In genomic region chr10:10092581-10092980, GRCh38 we compare ENCODE assay signal across 15 cellular contexts.
DNase-seq lines count a peak whose midpoint lies in the region; ATAC-seq and TF ChIP-seq lines count a peak whose summit lies in the region.
"Had no signal": no experiment of that assay in that cellular context is flagged by ENCODE, and none has a peak within 500 bp of the region (broad histone marks: within the 10 kb centered on the region; RNA-seq: fewer than 3 reads in every experiment).

No MANE protein-coding gene starts in this region.

- H3K27me3 ChIP-seq in RWPE2 (ENCODE audit: insufficient read depth, poor library complexity, severe bottlenecking): no peaks in the 10 kb centered on the region
- H3K27me3 ChIP-seq: heart right ventricle had no signal

- peaks cover 5% of the 10 kb centered on the region for H3K4me1 ChIP-seq in RWPE2 (ENCODE audit: insufficient read depth, poor library complexity, severe bottlenecking)

- peak; percentile 55 for ATAC-seq in RWPE2 (ENCODE audit: low read depth)
- ATAC-seq in HG03432 (IDR thresholded peaks at IDR 0.05; ENCODE audit: unreplicated experiment): no peak
- no peak for ATAC-seq in HG03097 (IDR thresholded peaks at IDR 0.05; ENCODE audit: low FRiP score, unreplicated experiment)

- H3K36me3 ChIP-seq in RWPE2 (ENCODE audit: low read depth): no peaks in the 10 kb centered on the region
- H3K36me3 ChIP-seq: heart right ventricle had no signal

- in situ Hi-C loops in Caki2 (cut with HindIII; ENCODE audit: low pct_unique_long_range_greater_than_20kb, low sequenced_read_pairs): no loop called here

- H3K4me3 ChIP-seq in RWPE2 (ENCODE audit: severe bottlenecking) (no peak overlapping the region), fibroblast of villous mesenchyme (ENCODE audit: low read depth, low read length) (no peak overlapping the region)
- H3K4me3 ChIP-seq: heart right ventricle had no signal

- H3K9me3 ChIP-seq in RWPE2 (ENCODE audit: severe bottlenecking): no peaks in the 10 kb centered on the region
- H3K9me3 ChIP-seq: heart right ventricle had no signal

- H3K27me3 Mint-ChIP-seq in nephron progenitor cell (ENCODE audit: low read depth, poor library complexity): peaks cover 2% of the 10 kb centered on the region

- H3K9me3 Mint-ChIP-seq in nephron progenitor cell: no peaks in the 10 kb centered on the region

- TF ChIP-seq CTCF in RWPE2 (IDR thresholded peaks at IDR 0.05; ENCODE audit: poor library complexity, severe bottlenecking): no peak
- no peak for TF ChIP-seq CTCF in fibroblast of villous mesenchyme (IDR thresholded peaks at IDR 0.05; ENCODE audit: insufficient read depth, low read depth, low read length)
- no peak for TF ChIP-seq CTCF in nephron progenitor cell (IDR thresholded peaks at IDR 0.05)

- H3K4me1 Mint-ChIP-seq in nephron progenitor cell: peaks cover 9% of the 10 kb centered on the region

- H3K4me3 Mint-ChIP-seq in nephron progenitor cell: no peak overlapping the region

- H3K36me3 Mint-ChIP-seq in nephron progenitor cell (ENCODE audit: low read depth): no peaks in the 10 kb centered on the region

- H3K27ac Mint-ChIP-seq in nephron progenitor cell: no peak overlapping the region

- DNase-seq in Caki2 (ENCODE audit: low read depth): peak; percentile 23
- no peak for DNase-seq in RWPE2 (ENCODE audit: low spot score)
- peak; percentile 62 for DNase-seq in fibroblast of villous mesenchyme (ENCODE audit: low read depth)
- peak; percentile 5 for DNase-seq in nephron progenitor cell
- no peak for DNase-seq in KG1 (lab: John Stamatoyannopoulos, UW)
- no peak for DNase-seq in activated effector memory CD4-positive, alpha-beta T cell treated with Interleukin-2 at 50 U/mL for 16 hours
- DNase-seq: activated CD4-positive, alpha-beta T cell treated with anti-CD3 and anti-CD28 coated beads, Interleukin-2, amount 50 U/mL, for 1 hour; activated gamma-delta T cell treated with Interleukin-2 at 50 U/mL for 16 hours; C1 segment of cervical spinal cord; NCI-H1436 treated with DMSO at 0.1 percent for 48 hours; stimulated activated CD4-positive, alpha-beta T cell treated with anti-CD3 and anti-CD28 coated beads, Interleukin-12 subunit alpha, Interleukin-12 subunit beta, amount 100 ng/mL, for 4 hours; T-helper 1 cell had no signal

- H3K27ac ChIP-seq in RWPE2 (ENCODE audit: poor library complexity, severe bottlenecking): no peak overlapping the region
- H3K27ac ChIP-seq: heart right ventricle had no signal

Comparison
In these comparisons a context has a peak if more than half of its experiments do, and no peak if none do; other contexts are left out.
1. DNase-seq: peak in Caki2 (single experiment), fibroblast of villous mesenchyme (single experiment) and nephron progenitor cell (single experiment); none in RWPE2 (single experiment), KG1 (single experiment) and activated effector memory CD4-positive, alpha-beta T cell treated with Interleukin-2 at 50 U/mL for 16 hours (single experiment).